Comparison of ENCODE assay signal across 16 cellular contexts in genomic region chr2:191910518-191910917, GRCh38.
DNase-seq lines count a peak whose midpoint lies in the region; ATAC-seq and TF ChIP-seq lines count a peak whose summit lies in the region.
"Had no signal": no experiment of that assay in that cellular context is flagged by ENCODE, and none has a peak within 500 bp of the region (broad histone marks: within the 10 kb centered on the region; RNA-seq: fewer than 3 reads in every experiment).

No MANE protein-coding gene starts in this region.

- H3K9me3 ChIP-seq in AG04450 (ENCODE audit: control insufficient read depth, insufficient read depth, low read length) = no peaks in the 10 kb centered on the region
- H3K9me3 ChIP-seq: BLaER1 treated with 17β-estradiol and CSF1 and Interleukin-3, amounts not matched to agents 10 nM and 100 nM; thyroid gland had no signal

- DNase-seq in AG04450 (ENCODE audit: low read depth, low spot score) (peak; percentile 37), HS-27A (ENCODE audit: low read depth) (peak; percentile 45), foreskin keratinocyte (peak; percentile 48 to 68)
- no peak for DNase-seq in activated CD4-positive, alpha-beta T cell treated with anti-CD3 and anti-CD28 coated beads, Interleukin-2, amount 50 U/mL, for 48 hours
- DNase-seq: activated effector memory CD4-positive, alpha-beta T cell treated with anti-CD3 and anti-CD28 coated beads, Interleukin-2, amount 50 U/mL, for 16 hours; KG1; mesendoderm; posterior cingulate gyrus; RPMI8226; thyroid gland had no signal

- no peak overlapping the region for H3K4me3 Mint-ChIP-seq in activated T-helper 17 cell treated with anti-CD3 and anti-CD28 coated beads, Interleukin-2, amount 50 U/mL, for 72 hours

- no peak for TF ChIP-seq CTCF in AG04450 (IDR thresholded peaks at IDR 0.05; ENCODE audit: low read depth, low read length)
- TF ChIP-seq CTCF in foreskin keratinocyte (conservative IDR thresholded peaks at IDR 0.05) = no peak

- no peaks in the 10 kb centered on the region for H3K4me1 Mint-ChIP-seq in activated T-helper 17 cell treated with anti-CD3 and anti-CD28 coated beads, Interleukin-2, amount 50 U/mL, for 72 hours

- H3K27me3 ChIP-seq in AG04450 (ENCODE audit: control insufficient read depth, insufficient read depth, low read length) (no peaks in the 10 kb centered on the region), foreskin keratinocyte (no peaks in the 10 kb centered on the region)
- H3K27me3 ChIP-seq: BLaER1 treated with 17β-estradiol and CSF1 and Interleukin-3, amounts not matched to agents 10 nM and 100 nM; hepatocyte; thyroid gland had no signal

- H3K4me1 ChIP-seq in foreskin keratinocyte = no peaks in the 10 kb centered on the region

- no peak overlapping the region for H3K27ac ChIP-seq in AG04450 (ENCODE audit: low read depth, low read length)
- H3K27ac ChIP-seq in foreskin keratinocyte = no peak overlapping the region
- H3K27ac ChIP-seq: BLaER1 treated with 17β-estradiol and CSF1 and Interleukin-3, amounts not matched to agents 10 nM and 100 nM; hepatocyte; thyroid gland had no signal

- no peaks in the 10 kb centered on the region for H3K36me3 Mint-ChIP-seq in activated T-helper 17 cell treated with anti-CD3 and anti-CD28 coated beads, Interleukin-2, amount 50 U/mL, for 72 hours (ENCODE audit: low read depth)

- CTCF ChIA-PET in AG04450 (lab: Charles Lee) = no interaction called here

- H3K4me3 ChIP-seq in AG04450 (ENCODE audit: low read depth, low read length) = no peak overlapping the region
- H3K4me3 ChIP-seq: BLaER1 treated with 17β-estradiol and CSF1 and Interleukin-3, amounts not matched to agents 10 nM and 100 nM; hepatocyte; thyroid gland had no signal

- no peaks in the 10 kb centered on the region for H3K9me3 Mint-ChIP-seq in activated T-helper 17 cell treated with anti-CD3 and anti-CD28 coated beads, Interleukin-2, amount 50 U/mL, for 72 hours

- POLR2A ChIA-PET in AG04450 (lab: Yijun Ruan, JAX) = no interaction called here

- ATAC-seq in activated T-helper 17 cell treated with anti-CD3 and anti-CD28 coated beads, Interleukin-2, amount 50 U/mL, for 72 hours (replicated peaks) = peak; percentile 69
- ATAC-seq in foreskin keratinocyte = peak; percentile 90
- no peak for ATAC-seq in GM21786 (IDR thresholded peaks at IDR 0.05; ENCODE audit: unreplicated experiment)
- ATAC-seq in HG02798 (IDR thresholded peaks at IDR 0.05; ENCODE audit: poor library complexity, unreplicated experiment) = no peak
- ATAC-seq in GM18517 (IDR thresholded peaks at IDR 0.05; ENCODE audit: unreplicated experiment) = no peak

- H3K27me3 Mint-ChIP-seq in activated T-helper 17 cell treated with anti-CD3 and anti-CD28 coated beads, Interleukin-2, amount 50 U/mL, for 72 hours = peaks cover 5% of the 10 kb centered on the region

- no peak overlapping the region for H3K27ac Mint-ChIP-seq in activated T-helper 17 cell treated with anti-CD3 and anti-CD28 coated beads, Interleukin-2, amount 50 U/mL, for 72 hours

Comparison
In these comparisons a context has a peak if more than half of its experiments do, and no peak if none do; other contexts are left out.
1. DNase-seq: peak in AG04450 (single experiment), HS-27A (single experiment) and foreskin keratinocyte (2 of 2); none in activated CD4-positive, alpha-beta T cell treated with anti-CD3 and anti-CD28 coated beads, Interleukin-2, amount 50 U/mL, for 48 hours (0 of 2).
2. ATAC-seq: peak in activated T-helper 17 cell treated with anti-CD3 and anti-CD28 coated beads, Interleukin-2, amount 50 U/mL, for 72 hours (single experiment) and foreskin keratinocyte (single experiment); none in GM21786 (single experiment), HG02798 (single experiment) and GM18517 (single experiment).